Comparison of ENCODE assay signal across 27 cellular contexts in the genomic region with DNA sequence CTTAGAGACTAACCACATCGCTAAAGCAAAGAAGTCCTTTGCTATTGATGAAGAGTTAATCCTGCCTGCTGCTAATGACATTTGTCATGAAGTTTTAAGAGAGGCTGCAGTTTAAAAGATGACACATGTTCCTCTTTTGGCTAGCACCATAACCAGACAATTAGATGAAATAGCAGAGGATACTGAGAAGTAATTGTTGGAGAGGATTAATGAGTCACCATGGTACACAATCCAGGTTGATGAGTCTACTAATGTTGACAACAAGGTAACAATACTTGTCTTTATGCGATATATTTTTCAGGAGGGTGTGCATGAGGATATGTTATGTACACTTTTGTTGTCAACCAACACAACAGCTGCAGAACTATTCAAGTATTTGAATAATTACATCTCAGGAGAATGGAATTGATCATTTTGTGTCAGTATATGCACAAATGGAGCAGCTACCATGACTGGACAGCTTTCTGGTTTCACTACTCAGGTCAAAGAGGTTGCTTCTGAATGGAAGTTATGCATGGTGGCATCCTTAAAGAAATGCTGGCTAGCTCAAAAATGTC. TPM values are rescaled to one million over a fixed set of nuclear protein-coding genes. Genes with fewer than 3 reads are reported as not detected.
DNase-seq lines count a peak whose midpoint lies in the region; ATAC-seq, FAIRE-seq and TF ChIP-seq lines count a peak whose summit lies in the region.
"Had no signal": no experiment of that assay in that cellular context is flagged by ENCODE, and none has a peak within 500 bp of the region (broad histone marks: within the 10 kb centered on the region; RNA-seq: fewer than 3 reads in every experiment).

No MANE protein-coding gene starts in this region.

- DNase-seq in mammary epithelial cell = peak; percentile 79
- no peak for DNase-seq in breast epithelium (ENCODE audit: low spot score in 2 of 2)
- DNase-seq in Panc1 (ENCODE audit: low read depth, low spot score) = peak; percentile 39
- DNase-seq in bronchial epithelial cell (ENCODE audit: low read depth) = peak; percentile 72
- DNase-seq in kidney tubule cell (ENCODE audit: low spot score) = peak; percentile 46
- DNase-seq in posterior cingulate gyrus = no peak
- no peak for DNase-seq in activated CD4-positive, alpha-beta T cell treated with anti-CD3 and anti-CD28 coated beads, Interleukin-2, amount 10 ng/mL, durations not matched to agents 24 days and 14 days
- no peak for DNase-seq in A673 (ENCODE audit: low spot score)
- DNase-seq: AML-193; C1 segment of cervical spinal cord; Calu3; CD8-positive, alpha-beta T cell; EL; H9; IMR-90; NCI-H1105; NCI-H146; NCI-H2029; NCI-H226; NCI-H510A treated with DMSO at 0.1 percent for 48 hours; NCI-H748 treated with DMSO at 0.1 percent for 48 hours had no signal

- no peak overlapping the region for H3K27ac Mint-ChIP-seq in activated CD4-positive, alpha-beta T cell treated with anti-CD3 and anti-CD28 coated beads, Interleukin-2, amount 10 ng/mL, durations not matched to agents 24 days and 14 days
- H3K27ac Mint-ChIP-seq: CD8-positive, alpha-beta T cell; H9 had no signal

- no peaks in the 10 kb centered on the region for H3K36me3 Mint-ChIP-seq in activated CD4-positive, alpha-beta T cell treated with anti-CD3 and anti-CD28 coated beads, Interleukin-2, amount 10 ng/mL, durations not matched to agents 24 days and 14 days (ENCODE audit: low read depth)
- H3K36me3 Mint-ChIP-seq: CD8-positive, alpha-beta T cell had no signal

- no peaks in the 10 kb centered on the region for H4K20me1 ChIP-seq in mammary epithelial cell (ENCODE audit: insufficient read depth, low read length)

- H3K4me3 ChIP-seq in mammary epithelial cell (replicated peaks in 1 of 3; ENCODE audit: insufficient read depth in 1 of 3, low read depth in 2 of 3, low read length in 3 of 3) (no peak overlapping the region), breast epithelium (no peak overlapping the region), Panc1 (ENCODE audit: low read depth in 2 of 2, low read length in 2 of 2) (no peak overlapping the region), bronchial epithelial cell (ENCODE audit: low read depth, low read length) (no peak overlapping the region), A673 (ENCODE audit: low read depth, low read length, poor library complexity, severe bottlenecking) (no peak overlapping the region)

- BruUV-seq in mammary epithelial cell (replicated peaks; lab: Mats Ljungman, UMichigan) = no TSS peak
- BruUV-seq in Panc1 (replicated peaks; lab: Mats Ljungman, UMichigan) = no TSS peak
- no TSS peak for BruUV-seq in A673 (replicated peaks; lab: Mats Ljungman, UMichigan)

- dilution Hi-C loops in mammary epithelial cell (cut with HindIII; ENCODE audit: low sequenced_read_pairs) = no loop called here

- H3K9me3 Mint-ChIP-seq in activated CD4-positive, alpha-beta T cell treated with anti-CD3 and anti-CD28 coated beads, Interleukin-2, amount 10 ng/mL, durations not matched to agents 24 days and 14 days = no peaks in the 10 kb centered on the region

- H3K4me3 Mint-ChIP-seq in activated CD4-positive, alpha-beta T cell treated with anti-CD3 and anti-CD28 coated beads, Interleukin-2, amount 10 ng/mL, durations not matched to agents 24 days and 14 days = no peak overlapping the region
- H3K4me3 Mint-ChIP-seq: CD8-positive, alpha-beta T cell; H9 had no signal

- no peaks in the 10 kb centered on the region for H3K27me3 Mint-ChIP-seq in activated CD4-positive, alpha-beta T cell treated with anti-CD3 and anti-CD28 coated beads, Interleukin-2, amount 10 ng/mL, durations not matched to agents 24 days and 14 days

- peaks cover 2% of the 10 kb centered on the region for H3K4me1 Mint-ChIP-seq in activated CD4-positive, alpha-beta T cell treated with anti-CD3 and anti-CD28 coated beads, Interleukin-2, amount 10 ng/mL, durations not matched to agents 24 days and 14 days

- no peaks in the 10 kb centered on the region for H3K27me3 ChIP-seq in mammary epithelial cell (ENCODE audit: insufficient read depth, low read length)
- no peaks in the 10 kb centered on the region for H3K27me3 ChIP-seq in breast epithelium
- no peaks in the 10 kb centered on the region for H3K27me3 ChIP-seq in Panc1 (ENCODE audit: control insufficient read depth, insufficient read depth, low read length)
- H3K27me3 ChIP-seq in bronchial epithelial cell (ENCODE audit: control insufficient read depth, insufficient read depth, low read length) = peaks cover 2% of the 10 kb centered on the region
- no peaks in the 10 kb centered on the region for H3K27me3 ChIP-seq in A673 (replicated peaks; ENCODE audit: insufficient read depth, low read depth, low read length, poor library complexity)

- H3K79me2 ChIP-seq in mammary epithelial cell (ENCODE audit: insufficient read depth, low read length) = no peaks in the 10 kb centered on the region

- TF ChIP-seq CTCF in mammary epithelial cell (conservative IDR thresholded peaks at IDR 0.05 in 1 of 2, IDR thresholded peaks at IDR 0.05 in 1 of 2; ENCODE audit: extremely low read depth in 1 of 2, insufficient read depth in 1 of 2, low read depth in 1 of 2, low read length in 2 of 2) (no peak), breast epithelium (IDR thresholded peaks at IDR 0.05) (no peak), Panc1 (IDR thresholded peaks at IDR 0.05) (no peak), bronchial epithelial cell (IDR thresholded peaks at IDR 0.05; ENCODE audit: insufficient read depth, low read length, severe bottlenecking) (no peak), A673 (conservative IDR thresholded peaks at IDR 0.05; ENCODE audit: low read depth, low read length) (no peak)

- POLR2A ChIA-PET in Panc1 (lab: Charles Lee) = no interaction called here
- POLR2A ChIA-PET in A673 (lab: Charles Lee; ENCODE audit: low non-redundant PET) = no interaction called here

- H3K4me1 ChIP-seq in mammary epithelial cell (ENCODE audit: insufficient read depth, low read length) = peaks cover 13% of the 10 kb centered on the region
- no peaks in the 10 kb centered on the region for H3K4me1 ChIP-seq in breast epithelium
- H3K4me1 ChIP-seq in Panc1 (ENCODE audit: control insufficient read depth, insufficient read depth, low read length) = no peaks in the 10 kb centered on the region
- H3K4me1 ChIP-seq in A673 (ENCODE audit: insufficient read depth, low read length, poor library complexity, severe bottlenecking) = no peaks in the 10 kb centered on the region

- TF ChIP-seq POLR2A in breast epithelium (IDR thresholded peaks at IDR 0.05) = no peak

- WGBS in mammary epithelial cell (ENCODE audit: low coverage, missing lambda C conversion rate) = 24% methylated on average over 2 of the region's 2 CpGs

- H2AFZ ChIP-seq in mammary epithelial cell (ENCODE audit: low read depth, low read length) = no peak overlapping the region

- no peak overlapping the region for H3K9ac ChIP-seq in mammary epithelial cell (ENCODE audit: insufficient read depth, low read length)
- H3K9ac ChIP-seq: KMS-11 had no signal

- in situ Hi-C loops in mammary epithelial cell (cut with MboI; ENCODE audit: low sequenced_read_pairs in 2 of 2) = no loop called here
- in situ Hi-C loops in Panc1 (cut with HindIII; ENCODE audit: low pct_unique_long_range_greater_than_20kb, low sequenced_read_pairs) = no loop called here

- peak overlapping the region; percentile 14 for H3K4me2 ChIP-seq in mammary epithelial cell (ENCODE audit: insufficient read depth, low read depth, low read length)
- H3K4me2 ChIP-seq: KMS-11 had no signal

- H3K9me3 ChIP-seq in mammary epithelial cell (replicated peaks; ENCODE audit: insufficient read depth, low read length) = no peaks in the 10 kb centered on the region
- H3K9me3 ChIP-seq in breast epithelium = no peaks in the 10 kb centered on the region
- H3K9me3 ChIP-seq in Panc1 (ENCODE audit: control insufficient read depth, insufficient read depth, low read depth, low read length) = no peaks in the 10 kb centered on the region
- H3K9me3 ChIP-seq in A673 (ENCODE audit: low read depth, low read length, poor library complexity, severe bottlenecking) = no peaks in the 10 kb centered on the region

- H3K36me3 ChIP-seq in mammary epithelial cell (ENCODE audit: insufficient read depth, low read length) = no peaks in the 10 kb centered on the region
- no peaks in the 10 kb centered on the region for H3K36me3 ChIP-seq in breast epithelium
- no peaks in the 10 kb centered on the region for H3K36me3 ChIP-seq in Panc1 (ENCODE audit: control insufficient read depth, insufficient read depth, low read length)
- H3K36me3 ChIP-seq in bronchial epithelial cell (ENCODE audit: control insufficient read depth, insufficient read depth, low read length) = no peaks in the 10 kb centered on the region
- H3K36me3 ChIP-seq in A673 (ENCODE audit: insufficient read depth, low read length, poor library complexity, severe bottlenecking) = no peaks in the 10 kb centered on the region

- intact Hi-C loops in mammary epithelial cell (cut with micrococcal nuclease) = no loop called here
- intact Hi-C loops in breast epithelium (cut with DNase I; ENCODE audit: low total_unique reads) = no loop called here
- intact Hi-C loops in Panc1 (cut with micrococcal nuclease; ENCODE audit: unreplicated experiment) = no loop called here
- intact Hi-C loops in posterior cingulate gyrus (cut with DNase I) = no loop called here
- intact Hi-C loops in activated CD4-positive, alpha-beta T cell treated with anti-CD3 and anti-CD28 coated beads, Interleukin-2, amount 10 ng/mL, durations not matched to agents 24 days and 14 days (cut with micrococcal nuclease) = no loop called here
- intact Hi-C loops in A673 (cut with micrococcal nuclease; ENCODE audit: unreplicated experiment) = no loop called here

- H3K27ac ChIP-seq in mammary epithelial cell (ENCODE audit: insufficient read depth, low read depth, low read length) (peak overlapping the region; percentile 6), breast epithelium (no peak overlapping the region), Panc1 (ENCODE audit: low read length) (no peak overlapping the region), A673 (ENCODE audit: low read depth, low read length, poor library complexity, severe bottlenecking) (no peak overlapping the region)
- H3K27ac ChIP-seq: 22Rv1, HL-60, KMS-11 had no signal

- CTCF ChIA-PET in mammary epithelial cell (lab: Charles Lee; ENCODE audit: low non-redundant PET) (no interaction called here), Panc1 (lab: Charles Lee) (no interaction called here), A673 (lab: Charles Lee) (no interaction called here)

- no peak for ATAC-seq in Panc1
- ATAC-seq: CD8-positive, alpha-beta T cell; Right ventricle myocardium inferior had no signal

- no peak for FAIRE-seq in bronchial epithelial cell (lab: Jason Lieb, UNC)

RNA-seq across cellular contexts. Expression of a gene that starts 56.7 kb away (rescaled TPM):
- 1 to 10 TPM in 1 of 2 donors, under 1 TPM in 1; 0.99 to 2.2 TPM for total RNA-seq in mammary epithelial cell
- 0.29 TPM for polyA plus RNA-seq in mammary epithelial cell
- polyA minus RNA-seq in mammary epithelial cell = not detected
- 1 to 10 TPM in 1 of 3 donors, under 1 TPM in 2; 0.16 to 1.5 (median 0.66) TPM for total RNA-seq in breast epithelium
- 0.15 TPM for total RNA-seq in Panc1 (2021; ENCODE audit: unreplicated experiment)
- polyA plus RNA-seq in Panc1 (2012; ENCODE audit: insufficient read length) = 0.25 TPM
- under 0.01 and 0.38 TPM in 2 replicates for total RNA-seq in bronchial epithelial cell
- not detected in 2 replicates for total RNA-seq in activated CD4-positive, alpha-beta T cell treated with anti-CD3 and anti-CD28 coated beads, Interleukin-2, amount 10 ng/mL, durations not matched to agents 24 days and 14 days
- 2.7 and 3.4 TPM in 2 replicates for total RNA-seq in A673 (2021)
- total RNA-seq: CD8-positive, alpha-beta T cell had no signal

RNA-seq across cellular contexts. Expression of a gene that starts 56.8 kb away (rescaled TPM):
- under 1 TPM; 0.67 to 0.68 TPM for total RNA-seq in mammary epithelial cell
- 0.09 TPM for polyA plus RNA-seq in mammary epithelial cell
- not detected for polyA minus RNA-seq in mammary epithelial cell
- total RNA-seq in breast epithelium = not detected
- not detected for total RNA-seq in Panc1 (2021; ENCODE audit: unreplicated experiment)
- polyA plus RNA-seq in Panc1 (2012; ENCODE audit: insufficient read length) = not detected
- under 0.01 TPM in 1 of 2 replicates, not detected in the other for total RNA-seq in bronchial epithelial cell
- total RNA-seq in activated CD4-positive, alpha-beta T cell treated with anti-CD3 and anti-CD28 coated beads, Interleukin-2, amount 10 ng/mL, durations not matched to agents 24 days and 14 days = not detected in 2 replicates
- not detected in 2 replicates for total RNA-seq in A673 (2021)
- total RNA-seq: Calu3; CD8-positive, alpha-beta T cell; H9; HT-29; IMR-90 had no signal
- polyA plus RNA-seq: AG04450, IMR-90 had no signal

Comparison
In these comparisons a context has a peak if more than half of its experiments do, and no peak if none do; other contexts are left out.
1. DNase-seq: peak in mammary epithelial cell (single experiment), Panc1 (single experiment), bronchial epithelial cell (single experiment) and kidney tubule cell (single experiment); none in breast epithelium (0 of 2), posterior cingulate gyrus (0 of 10), activated CD4-positive, alpha-beta T cell treated with anti-CD3 and anti-CD28 coated beads, Interleukin-2, amount 10 ng/mL, durations not matched to agents 24 days and 14 days (single experiment) and A673 (single experiment).